In the genomic region with DNA sequence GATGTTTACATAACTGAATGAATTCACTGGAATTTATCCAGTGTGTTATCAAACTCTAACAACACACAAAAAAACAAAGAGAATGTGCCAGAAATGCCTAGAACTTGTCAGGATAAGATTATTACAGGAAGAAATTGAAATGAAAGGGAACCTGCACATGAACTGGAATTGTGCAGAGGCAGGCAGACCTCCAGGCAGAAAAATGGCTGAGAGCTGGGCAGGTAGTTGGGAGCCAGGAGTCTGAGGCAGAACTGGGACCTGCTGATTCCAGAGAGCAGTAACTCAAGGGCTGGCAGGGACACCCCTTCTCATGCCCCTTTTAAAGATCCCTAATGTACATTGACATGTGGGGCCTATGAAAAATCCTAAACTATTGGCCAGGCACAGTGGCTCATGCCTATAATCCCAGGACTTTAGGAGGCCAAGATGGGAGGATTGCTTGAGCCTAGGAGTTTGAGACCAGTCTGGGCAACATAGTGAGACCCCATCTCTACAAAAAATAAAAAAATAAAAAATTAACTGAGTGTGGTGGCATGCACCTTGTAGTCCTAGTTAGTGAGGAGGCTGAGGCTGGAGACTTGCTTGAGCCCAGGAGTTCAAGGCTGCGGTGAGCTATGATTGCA, we compare ENCODE assay signal across 8 cellular contexts. TPM values are rescaled to one million over a fixed set of nuclear protein-coding genes. Genes with fewer than 3 reads are reported as not detected.
DNase-seq lines count a peak whose midpoint lies in the region; ATAC-seq and TF ChIP-seq lines count a peak whose summit lies in the region.

No MANE protein-coding gene starts in this region.

- peaks cover 61% of the 10 kb centered on the region for H3K4me1 Mint-ChIP-seq in dendritic cell treated with granulocyte-macrophage colony-stimulating factor and Interleukin-4, amounts not matched to agents 40 ng/mL and 50 ng/mL, for 4 days (ENCODE audit: low read depth)
- H3K4me1 Mint-ChIP-seq in nephron progenitor cell: peaks cover 16% of the 10 kb centered on the region

- ATAC-seq in GM18519 (IDR thresholded peaks at IDR 0.05; ENCODE audit: low FRiP score, unreplicated experiment): no peak

- CTCF ChIA-PET in BJ (lab: Yijun Ruan, JAX): no interaction called here

- peaks cover 24% of the 10 kb centered on the region for H3K36me3 Mint-ChIP-seq in dendritic cell treated with granulocyte-macrophage colony-stimulating factor and Interleukin-4, amounts not matched to agents 40 ng/mL and 50 ng/mL, for 4 days (ENCODE audit: low read depth)
- no peaks in the 10 kb centered on the region for H3K36me3 Mint-ChIP-seq in nephron progenitor cell (ENCODE audit: low read depth)

- H3K9me3 Mint-ChIP-seq in dendritic cell treated with granulocyte-macrophage colony-stimulating factor and Interleukin-4, amounts not matched to agents 40 ng/mL and 50 ng/mL, for 4 days: no peaks in the 10 kb centered on the region
- H3K9me3 Mint-ChIP-seq in nephron progenitor cell: no peaks in the 10 kb centered on the region

- H3K4me3 ChIP-seq in BJ (ENCODE audit: low read depth, low read length) (peak overlapping the region; percentile 66), MG63 (peak overlapping the region; percentile 65)

- POLR2A ChIA-PET in BJ (lab: Charles Lee): no interaction called here

- no peak for TF ChIP-seq CTCF in BJ (IDR thresholded peaks at IDR 0.05; ENCODE audit: insufficient read depth, low read depth, low read length)
- TF ChIP-seq CTCF in nephron progenitor cell (IDR thresholded peaks at IDR 0.05): no peak

- H3K27me3 Mint-ChIP-seq in dendritic cell treated with granulocyte-macrophage colony-stimulating factor and Interleukin-4, amounts not matched to agents 40 ng/mL and 50 ng/mL, for 4 days: no peaks in the 10 kb centered on the region
- H3K27me3 Mint-ChIP-seq in nephron progenitor cell (ENCODE audit: low read depth, poor library complexity): peaks cover 18% of the 10 kb centered on the region

- intact Hi-C loops in dendritic cell treated with granulocyte-macrophage colony-stimulating factor and Interleukin-4, amounts not matched to agents 40 ng/mL and 50 ng/mL, for 4 days (cut with micrococcal nuclease): no loop called here

- H3K36me3 ChIP-seq in BJ (ENCODE audit: control insufficient read depth, insufficient read depth, low read length) (peaks cover 1% of the 10 kb centered on the region), MG63 (peaks cover 9% of the 10 kb centered on the region)

- peak overlapping the region; percentile 98 for H3K27ac Mint-ChIP-seq in dendritic cell treated with granulocyte-macrophage colony-stimulating factor and Interleukin-4, amounts not matched to agents 40 ng/mL and 50 ng/mL, for 4 days
- H3K27ac Mint-ChIP-seq in nephron progenitor cell: no peak overlapping the region

- DNase-seq in BJ (ENCODE audit: low read depth) (no peak), MG63 (no peak), nephron progenitor cell (no peak), NCI-H187 treated with DMSO at 0.1 percent for 48 hours (lab: John Stamatoyannopoulos, UW) (no peak), iPS-NIHi7 (ENCODE audit: extremely low spot score) (no peak), amniotic stem cell (lab: John Stamatoyannopoulos, UW) (no peak)

- peak overlapping the region; percentile 87 for H3K4me3 Mint-ChIP-seq in dendritic cell treated with granulocyte-macrophage colony-stimulating factor and Interleukin-4, amounts not matched to agents 40 ng/mL and 50 ng/mL, for 4 days
- peak overlapping the region; percentile 86 for H3K4me3 Mint-ChIP-seq in nephron progenitor cell

- H3K27me3 ChIP-seq in BJ (ENCODE audit: control insufficient read depth, insufficient read depth, low read length): no peaks in the 10 kb centered on the region
- H3K27me3 ChIP-seq in MG63: no peaks in the 10 kb centered on the region

- H3K9me3 ChIP-seq in MG63: no peaks in the 10 kb centered on the region

RNA-seq across cellular contexts. Expression of a gene that starts 0.7 kb away (rescaled TPM):
- 5.4 and 6.6 TPM in 2 replicates for polyA plus RNA-seq in BJ (2011; rRNA removed)
- 7.8 and 12.3 TPM in 2 replicates for polyA minus RNA-seq in BJ (2011; rRNA and poly(A)+ RNA removed)
- 7.2 and 12.7 TPM in 2 replicates for total RNA-seq in MG63 (2014; rRNA removed; shearing (Covaris generic); ENCODE audit: low replicate concordance)

RNA-seq across cellular contexts. Expression of a gene that starts 5.1 kb away (rescaled TPM):
- polyA plus RNA-seq in BJ (2011; rRNA removed): 0.29 and 0.36 TPM in 2 replicates
- polyA minus RNA-seq in BJ (2011; rRNA and poly(A)+ RNA removed): not detected in 2 replicates
- 0.17 and 0.56 TPM in 2 replicates for total RNA-seq in MG63 (2014; rRNA removed; shearing (Covaris generic); ENCODE audit: low replicate concordance)
